22 cellular contexts compared by ENCODE assay signal in genomic region chr7:125347264-125347663, GRCh38.
"Had no signal": no experiment of that assay in that cellular context is flagged by ENCODE, and none has a peak within 500 bp of the region (broad histone marks: within the 10 kb centered on the region; RNA-seq: fewer than 3 reads in every experiment).

No MANE protein-coding gene starts in this region.

- H3K4me3 ChIP-seq: hepatocyte, lower lobe of right lung, mucosa of descending colon, ovary, right atrium auricular region, skin epidermis, stomach, thoracic aorta, tibial artery, uterus had no signal

- H3K36me3 ChIP-seq: lower lobe of right lung, ovary, right atrium auricular region, stomach, thoracic aorta, tibial artery, uterus had no signal

- H3K36me3 Mint-ChIP-seq: naive thymus-derived CD4-positive, alpha-beta T cell; natural killer cell treated with Interleukin-12 subunit alpha and Interleukin-12 subunit beta and Interleukin-15 and Interleukin-18, amount 100 ng/mL, for 72 hours; stimulated activated naive B cell treated with anti-CD40 and anti-IgM and Interleukin-4, amounts not matched to agents 10 μg/mL and 1 μg/mL and 100 μg/mL, for 72 hours had no signal

- H3K9me3 ChIP-seq: lower lobe of right lung, ovary, right atrium auricular region, stomach, thoracic aorta, tibial artery, uterus had no signal

- H3K27ac ChIP-seq: hepatocyte, lower lobe of right lung, ovary, right atrium auricular region, skin epidermis, stomach, thoracic aorta, tibial artery, uterus had no signal

- DNase-seq: islet precursor cell; lower lobe of right lung; midbrain; mucosa of descending colon; naive thymus-derived CD4-positive, alpha-beta T cell; ovary; stimulated activated CD4-positive, alpha-beta T cell treated with anti-CD3 and anti-CD28 coated beads, Interleukin-12 subunit alpha, Interleukin-12 subunit beta, amount 100 ng/mL, for 4 hours; stimulated activated CD4-positive, alpha-beta T cell treated with anti-CD3 and anti-CD28 coated beads, Interleukin-15, amount 100 ng/mL, for 24 hours; stimulated activated CD4-positive, alpha-beta T cell treated with anti-CD3 and anti-CD28 coated beads, Interleukin-2, amount 100 ng/mL, for 24 hours; stimulated activated CD4-positive, alpha-beta T cell treated with anti-CD3 and anti-CD28 coated beads, Interleukin-4, amount 100 ng/mL, for 1 hour; stimulated activated naive B cell treated with anti-CD40 and anti-IgM and Interleukin-4, amounts not matched to agents 10 μg/mL and 1 μg/mL and 100 μg/mL, for 72 hours; stimulated activated naive CD8-positive, alpha-beta T cell treated with anti-CD3 and anti-CD28 coated beads, Interleukin-15, Interleukin-2, amounts not matched to agents 100 U/mL and 50 U/mL, for 24 hours; stomach; tibial artery; trophoblast cell; uterus had no signal

- H3K27ac Mint-ChIP-seq: naive thymus-derived CD4-positive, alpha-beta T cell; natural killer cell treated with Interleukin-12 subunit alpha and Interleukin-12 subunit beta and Interleukin-15 and Interleukin-18, amount 100 ng/mL, for 72 hours; progenitor cell of endocrine pancreas; stimulated activated naive B cell treated with anti-CD40 and anti-IgM and Interleukin-4, amounts not matched to agents 10 μg/mL and 1 μg/mL and 100 μg/mL, for 72 hours had no signal

- H3K4me2 ChIP-seq: hepatocyte had no signal

- H2AFZ ChIP-seq: hepatocyte had no signal

- H3K27me3 Mint-ChIP-seq: naive thymus-derived CD4-positive, alpha-beta T cell; natural killer cell treated with Interleukin-12 subunit alpha and Interleukin-12 subunit beta and Interleukin-15 and Interleukin-18, amount 100 ng/mL, for 72 hours; progenitor cell of endocrine pancreas; stimulated activated naive B cell treated with anti-CD40 and anti-IgM and Interleukin-4, amounts not matched to agents 10 μg/mL and 1 μg/mL and 100 μg/mL, for 72 hours had no signal

- H3K27me3 ChIP-seq: hepatocyte, ovary, right atrium auricular region, stomach, tibial artery, uterus had no signal

- H3K4me1 ChIP-seq: lower lobe of right lung, right atrium auricular region, stomach, tibial artery, uterus had no signal

- H3K4me3 Mint-ChIP-seq: naive thymus-derived CD4-positive, alpha-beta T cell; natural killer cell treated with Interleukin-12 subunit alpha and Interleukin-12 subunit beta and Interleukin-15 and Interleukin-18, amount 100 ng/mL, for 72 hours; stimulated activated naive B cell treated with anti-CD40 and anti-IgM and Interleukin-4, amounts not matched to agents 10 μg/mL and 1 μg/mL and 100 μg/mL, for 72 hours had no signal

- H3K4me1 Mint-ChIP-seq: naive thymus-derived CD4-positive, alpha-beta T cell had no signal

- H3K9me3 Mint-ChIP-seq: naive thymus-derived CD4-positive, alpha-beta T cell; natural killer cell treated with Interleukin-12 subunit alpha and Interleukin-12 subunit beta and Interleukin-15 and Interleukin-18, amount 100 ng/mL, for 72 hours had no signal
